26 cellular contexts compared by ENCODE assay signal in the genomic region with DNA sequence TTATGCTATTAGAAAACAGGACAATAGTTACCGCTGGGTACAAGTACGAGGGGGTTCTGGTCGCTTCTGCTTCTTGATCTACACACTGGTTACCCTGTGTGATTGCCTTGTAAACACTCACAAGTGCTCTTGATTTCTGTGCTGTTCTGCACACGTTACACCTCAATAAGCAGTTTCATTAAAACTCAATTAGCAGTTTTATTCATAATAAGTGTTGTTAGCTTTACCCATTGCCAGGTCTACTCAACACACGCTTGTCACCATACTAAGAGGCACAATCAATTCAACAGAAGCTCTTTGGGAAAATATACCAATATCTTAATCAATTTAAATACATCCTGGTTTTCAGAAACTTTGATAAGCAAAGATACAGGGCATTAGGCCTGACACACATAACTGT. TPM values are rescaled to one million over a fixed set of nuclear protein-coding genes. Genes with fewer than 3 reads are reported as not detected.
"Had no signal": no experiment of that assay in that cellular context is flagged by ENCODE, and none has a peak within 500 bp of the region (broad histone marks: within the 10 kb centered on the region; RNA-seq: fewer than 3 reads in every experiment).

No MANE protein-coding gene starts in this region.

- H3K9me3 ChIP-seq: pancreas, thoracic aorta had no signal

- H3K4me3 ChIP-seq: heart left ventricle, pancreas, stomach, thoracic aorta had no signal

- H3K27ac Mint-ChIP-seq: naive thymus-derived CD4-positive, alpha-beta T cell; progenitor cell of endocrine pancreas had no signal

- H3K27ac ChIP-seq: heart left ventricle, pancreas, stomach, thoracic aorta had no signal

- H3K27me3 Mint-ChIP-seq: progenitor cell of endocrine pancreas had no signal

- H3K4me1 ChIP-seq: pancreas had no signal

- H3K36me3 ChIP-seq: heart left ventricle, pancreas, stomach, thoracic aorta had no signal

- H3K4me3 Mint-ChIP-seq: naive thymus-derived CD4-positive, alpha-beta T cell had no signal

- ATAC-seq: esophagus mucosa; heart left ventricle; left lobe of liver; naive thymus-derived CD4-positive, alpha-beta T cell; pancreas; right cardiac atrium had no signal

- FAIRE-seq: endometrium, frontal cortex, islet of Langerhans, pancreas, small intestine had no signal

- DNase-seq: cortex of kidney; effector memory CD4-positive, alpha-beta T cell; heart left ventricle; hypothalamus; kidney glomerular epithelial cell; mammary epithelial cell; naive thymus-derived CD4-positive, alpha-beta T cell; occipital lobe; pancreas; small intestine; stimulated activated CD4-positive, alpha-beta T cell treated with anti-CD3 and anti-CD28 coated beads, Interleukin-12 subunit alpha, Interleukin-12 subunit beta, amount 100 ng/mL, for 4 hours; stimulated activated naive CD4-positive, alpha-beta T cell; stomach; substantia nigra; trophoblast cell had no signal

RNA-seq across cellular contexts. Expression of a gene that starts 20.4 kb away (rescaled TPM):
- total RNA-seq: fibroblast of lung; glomerular endothelial cell; mononuclear cell; naive thymus-derived CD4-positive, alpha-beta T cell had no signal
